In the genomic region with DNA sequence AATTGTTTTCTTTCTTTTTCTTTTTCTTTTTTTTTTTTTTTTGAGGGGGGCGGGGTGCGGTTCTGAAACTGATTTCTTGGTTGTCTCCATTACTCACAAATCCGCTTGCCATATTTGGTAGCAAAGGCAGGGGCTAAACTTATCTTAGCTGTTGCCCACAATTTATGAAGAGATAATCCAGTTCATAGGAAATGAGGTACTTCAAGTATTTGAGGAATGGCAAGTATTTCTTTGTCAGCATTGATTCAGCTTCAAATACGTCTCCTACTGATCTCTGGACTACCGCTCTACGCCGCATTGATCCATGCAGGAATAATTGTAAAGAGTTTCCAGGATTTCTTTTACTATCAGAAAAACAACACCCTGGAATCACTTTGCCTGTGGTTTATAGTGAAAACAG, we compare ENCODE assay signal across 1 cellular context.
TF ChIP-seq lines count a peak whose summit lies in the region.

No MANE protein-coding gene starts in this region.

TF ChIP-seq in GM23338, 12 proteins besides CTCF, POLR2A, EP300 and RAD21 (continued from another document):
- TF ChIP-seq ZNF462 (CRISPR knock-in tag; IDR thresholded peaks at IDR 0.05) (no peak), STAT1 (IDR thresholded peaks at IDR 0.05; ENCODE audit: unreplicated experiment) (no peak), REST (IDR thresholded peaks at IDR 0.05; ENCODE audit: unreplicated experiment) (no peak), ETS1 (IDR thresholded peaks at IDR 0.05) (no peak), EZH2phosphoT487 (IDR thresholded peaks at IDR 0.05; ENCODE audit: unreplicated experiment) (no peak), CREB1 (CRISPR knock-in tag; IDR thresholded peaks at IDR 0.05; ENCODE audit: low read depth) (no peak), ZNF114 (CRISPR knock-in tag; IDR thresholded peaks at IDR 0.05) (no peak), EZH2 (IDR thresholded peaks at IDR 0.05; ENCODE audit: low read depth, unreplicated experiment) (no peak), POLR2AphosphoS5 (IDR thresholded peaks at IDR 0.05; ENCODE audit: low read depth) (no peak), NANOG (IDR thresholded peaks at IDR 0.05; ENCODE audit: borderline replicate concordance) (no peak), ZNF331 (CRISPR knock-in tag; IDR thresholded peaks at IDR 0.05; ENCODE audit: low read depth) (no peak)
TF ChIP-seq in GM23338: peak in this region for 0.
